Comparison of ENCODE assay signal across 8 cellular contexts in the genomic region with DNA sequence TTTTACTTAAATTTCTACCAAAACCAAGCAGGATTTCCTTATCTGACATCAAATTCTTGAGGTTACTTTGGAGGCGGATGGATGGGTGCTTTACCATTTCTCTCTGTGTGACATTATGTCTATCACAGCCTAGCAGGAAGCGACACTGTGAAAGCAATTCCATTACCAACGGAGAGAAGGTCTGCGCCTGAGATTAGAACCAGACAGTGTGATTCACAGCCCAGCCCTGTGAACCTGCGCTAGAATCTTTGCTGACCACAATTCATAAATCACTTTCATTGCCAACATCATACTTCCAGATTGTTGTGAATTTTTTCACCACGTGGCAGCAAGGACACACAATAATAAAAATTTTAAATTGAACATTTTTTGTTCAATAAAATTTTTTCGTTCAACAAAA.
DNase-seq lines count a peak whose midpoint lies in the region; ATAC-seq and TF ChIP-seq lines count a peak whose summit lies in the region.

No MANE protein-coding gene starts in this region.

- peak overlapping the region; percentile 13 for H3K4me3 Mint-ChIP-seq in CD8-positive, alpha-beta T cell
- H3K4me3 Mint-ChIP-seq in osteocyte (ENCODE audit: unreplicated experiment) = no peak overlapping the region

- H3K36me3 Mint-ChIP-seq in CD8-positive, alpha-beta T cell = no peaks in the 10 kb centered on the region
- no peaks in the 10 kb centered on the region for H3K36me3 Mint-ChIP-seq in osteocyte (ENCODE audit: unreplicated experiment)

- peaks cover 57% of the 10 kb centered on the region for H3K4me1 Mint-ChIP-seq in CD8-positive, alpha-beta T cell (ENCODE audit: low read depth)
- peaks cover 56% of the 10 kb centered on the region for H3K4me1 Mint-ChIP-seq in osteocyte (ENCODE audit: unreplicated experiment)

- POLR2A ChIA-PET in CD8-positive, alpha-beta T cell (lab: Charles Lee) = interaction anchor here (1.1 kb wide), 1 partner anchor 227 kb away, joined by 4 read pairs; no protein-coding TSS in a partner anchor

- H3K9me3 Mint-ChIP-seq in CD8-positive, alpha-beta T cell = no peaks in the 10 kb centered on the region
- H3K9me3 Mint-ChIP-seq in osteocyte (ENCODE audit: unreplicated experiment) = peaks cover 9% of the 10 kb centered on the region

- peaks cover 51% of the 10 kb centered on the region for H3K4me1 ChIP-seq in CD8-positive, alpha-beta T cell (ENCODE audit: insufficient read depth, low read length)

- TF ChIP-seq CTCF in CD8-positive, alpha-beta T cell (IDR thresholded peaks at IDR 0.05) = no peak
- TF ChIP-seq CTCF in brain microvascular endothelial cell (IDR thresholded peaks at IDR 0.05; ENCODE audit: low read depth, low read length, missing control alignments) (no peak), osteocyte (IDR thresholded peaks at IDR 0.05) (no peak), GM10266 (IDR thresholded peaks at IDR 0.05; ENCODE audit: control insufficient read depth, insufficient read depth, low read depth, missing control alignments) (no peak)

- H3K36me3 ChIP-seq in CD8-positive, alpha-beta T cell (ENCODE audit: insufficient read depth, low read length) = no peaks in the 10 kb centered on the region
- no peaks in the 10 kb centered on the region for H3K36me3 ChIP-seq in brain microvascular endothelial cell (replicated peaks)

- CTCF ChIA-PET in CD8-positive, alpha-beta T cell (lab: Charles Lee) = no interaction called here

- DNase-seq in CD8-positive, alpha-beta T cell = peak; percentile 38 to 80 (median 66)
- DNase-seq in T-helper 22 cell (ENCODE audit: low read depth) (peak; percentile 76), brain microvascular endothelial cell (peak; percentile 98), osteocyte (ENCODE audit: extremely low spot score, unreplicated experiment) (no peak), NAMALWA (ENCODE audit: low spot score) (no peak), GM10266 (ENCODE audit: extremely low spot score) (no peak)

- no peak overlapping the region for H3K27ac ChIP-seq in CD8-positive, alpha-beta T cell (ENCODE audit: low read depth, low read length)
- H3K27ac ChIP-seq in brain microvascular endothelial cell = peak overlapping the region; percentile 96

- ATAC-seq in CD8-positive, alpha-beta T cell = peak; percentile 89
- ATAC-seq in GM18520 (IDR thresholded peaks at IDR 0.05; ENCODE audit: unreplicated experiment) (no peak), HG02870 (IDR thresholded peaks at IDR 0.05; ENCODE audit: unreplicated experiment) (no peak)

- no peaks in the 10 kb centered on the region for H3K27me3 Mint-ChIP-seq in CD8-positive, alpha-beta T cell (ENCODE audit: low read depth)
- H3K27me3 Mint-ChIP-seq in osteocyte (ENCODE audit: unreplicated experiment) = no peaks in the 10 kb centered on the region

- peak overlapping the region; percentile 87 for H3K27ac Mint-ChIP-seq in CD8-positive, alpha-beta T cell
- peak overlapping the region; percentile 99 for H3K27ac Mint-ChIP-seq in osteocyte (ENCODE audit: unreplicated experiment)

- H3K4me3 ChIP-seq in CD8-positive, alpha-beta T cell (ENCODE audit: low read depth, low read length) = no peak overlapping the region
- H3K4me3 ChIP-seq in brain microvascular endothelial cell (ENCODE audit: low read depth, low read length) = no peak overlapping the region

- no peaks in the 10 kb centered on the region for H3K9me3 ChIP-seq in CD8-positive, alpha-beta T cell (ENCODE audit: low read length)

- in situ Hi-C loops in brain microvascular endothelial cell (cut with HindIII; ENCODE audit: low pct_ligation_motif_present, low sequenced_read_pairs) = no loop called here

- intact Hi-C loops in CD8-positive, alpha-beta T cell (cut with DNase I, micrococcal nuclease) = loop anchor here (1.0 to 10.0 kb wide), 4 partner anchors 20 to 228 kb away; no protein-coding TSS in a partner anchor

- no peaks in the 10 kb centered on the region for H3K27me3 ChIP-seq in CD8-positive, alpha-beta T cell (ENCODE audit: insufficient read depth, low read length)
- no peaks in the 10 kb centered on the region for H3K27me3 ChIP-seq in brain microvascular endothelial cell (replicated peaks)

Comparison
In these comparisons a context has a peak if more than half of its experiments do, and no peak if none do; other contexts are left out.
1. DNase-seq: peak in CD8-positive, alpha-beta T cell (7 of 7), T-helper 22 cell (single experiment) and brain microvascular endothelial cell (single experiment); none in osteocyte (single experiment), NAMALWA (single experiment) and GM10266 (single experiment).